In the genomic region with DNA sequence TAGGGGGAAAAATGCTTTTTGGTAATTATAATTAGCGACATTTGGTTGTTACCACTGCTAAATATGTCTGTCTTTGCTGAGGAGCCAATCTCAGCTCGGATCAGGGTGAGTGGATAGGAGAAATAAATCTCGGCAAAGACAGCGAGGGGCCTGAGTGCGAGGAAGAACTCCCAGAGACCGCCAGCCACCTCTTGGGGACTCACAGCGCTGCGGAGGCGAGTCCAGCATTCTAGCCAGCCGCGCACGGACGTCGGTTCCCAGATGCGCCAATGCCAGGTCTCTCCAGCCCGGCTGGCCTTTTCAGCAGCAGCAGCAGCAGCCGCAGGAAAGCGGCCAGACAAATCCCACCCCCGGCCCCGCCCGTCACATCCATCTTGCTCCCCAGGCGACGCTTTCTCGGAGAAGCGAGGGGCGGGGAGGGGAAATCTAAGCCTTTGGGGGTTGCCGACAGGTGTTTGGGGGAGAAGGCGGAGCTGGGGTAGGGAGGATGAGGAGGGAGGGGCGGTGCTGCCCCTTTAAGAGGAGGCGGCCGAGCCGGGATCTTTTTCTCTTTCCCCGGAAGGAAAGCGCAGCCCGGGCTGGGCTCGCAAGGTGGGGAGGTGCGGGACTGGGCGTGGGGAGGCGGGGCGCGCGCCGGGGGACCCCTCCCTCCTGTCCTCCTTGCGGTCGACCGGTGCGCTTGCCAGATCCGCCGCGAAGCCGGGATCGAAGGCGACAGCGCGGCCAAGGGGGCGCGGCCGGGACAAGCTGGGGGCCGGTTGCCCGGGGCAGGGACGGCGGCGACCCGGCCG, we compare ENCODE assay signal across 8 cellular contexts. TPM values are rescaled to one million over a fixed set of nuclear protein-coding genes. Genes with fewer than 3 reads are reported as not detected.
DNase-seq lines count a peak whose midpoint lies in the region; ATAC-seq and TF ChIP-seq lines count a peak whose summit lies in the region.

A gene (plus strand): TSS at position 685 of the 791 bp plus-strand sequence. CDS start 330 bp downstream, outside the sequence.

- H3K9me3 Mint-ChIP-seq in activated naive CD8-positive, alpha-beta T cell treated with anti-CD3 and anti-CD28 coated beads for 36 hours = no peaks in the 10 kb centered on the region

- H3K27me3 ChIP-seq in tibial nerve = no peaks in the 10 kb centered on the region

- peak; percentile 36 for ATAC-seq in GM18505 (IDR thresholded peaks at IDR 0.05; ENCODE audit: unreplicated experiment)
- ATAC-seq in omental fat pad (ENCODE audit: low FRiP score) = peak; percentile 57

- in situ Hi-C loops in SK-MEL-5 (cut with HindIII; ENCODE audit: low pct_unique_long_range_greater_than_20kb, low sequenced_read_pairs) = no loop called here

- TF ChIP-seq POLR2A in GM18505 (IDR thresholded peaks at IDR 0.05; ENCODE audit: borderline replicate concordance, extremely low read depth, insufficient read depth, insufficient read length) (no peak), tibial nerve (IDR thresholded peaks at IDR 0.05) (no peak)

- no peaks in the 10 kb centered on the region for H3K36me3 ChIP-seq in tibial nerve

- H3K4me1 ChIP-seq in tibial nerve = peaks cover 0 to 90% (median 40%) of the 10 kb centered on the region in 4 donors

- H3K27me3 Mint-ChIP-seq in activated naive CD8-positive, alpha-beta T cell treated with anti-CD3 and anti-CD28 coated beads for 36 hours = peaks cover 4% of the 10 kb centered on the region

- no peaks in the 10 kb centered on the region for H3K36me3 Mint-ChIP-seq in activated naive CD8-positive, alpha-beta T cell treated with anti-CD3 and anti-CD28 coated beads for 36 hours

- H3K4me1 Mint-ChIP-seq in activated naive CD8-positive, alpha-beta T cell treated with anti-CD3 and anti-CD28 coated beads for 36 hours = peaks cover 26% of the 10 kb centered on the region

- no peak for TF ChIP-seq CTCF in omental fat pad (IDR thresholded peaks at IDR 0.05)
- TF ChIP-seq CTCF in tibial nerve (IDR thresholded peaks at IDR 0.05) = no peak

- peak in 1 of 2 donors; percentile 26 for TF ChIP-seq EP300 in tibial nerve (IDR thresholded peaks at IDR 0.05)

- no peaks in the 10 kb centered on the region for H3K9me3 ChIP-seq in tibial nerve

- peak; percentile 66 for DNase-seq in HuH-7.5 (ENCODE audit: low spot score)
- DNase-seq in SK-MEL-5 (ENCODE audit: low read depth, low spot score) = peak; percentile 66
- peak; percentile 64 for DNase-seq in activated naive CD8-positive, alpha-beta T cell treated with anti-CD3 and anti-CD28 coated beads for 36 hours
- DNase-seq in glomerular visceral epithelial cell (ENCODE audit: extremely low spot score) = peak; percentile 99
- DNase-seq in omental fat pad (ENCODE audit: low spot score) = no peak
- no peak for DNase-seq in tibial nerve (ENCODE audit: low spot score in 2 of 2)
- DNase-seq in MV-4-11 (lab: John Stamatoyannopoulos, UW) = no peak

- peak within 1 kb of the TSS; percentile 62 to 87 (median 70) for H3K4me3 ChIP-seq in tibial nerve

- peak within 1 kb of the TSS; percentile 56 for H3K27ac Mint-ChIP-seq in activated naive CD8-positive, alpha-beta T cell treated with anti-CD3 and anti-CD28 coated beads for 36 hours

- H3K27ac ChIP-seq in tibial nerve = peak within 1 kb of the TSS; percentile 73 to 95 (median 85)

- H3K4me3 Mint-ChIP-seq in activated naive CD8-positive, alpha-beta T cell treated with anti-CD3 and anti-CD28 coated beads for 36 hours = peak within 1 kb of the TSS; percentile 84

- WGBS in tibial nerve, 2 donors = 0 to 1% methylated on average over 32 to 54 of the region's 65 CpGs

RNA-seq across cellular contexts. Expression of the gene that starts here (rescaled TPM):
- 25.1 and 29.1 TPM in 2 replicates for total RNA-seq in SK-MEL-5 (2014; rRNA removed; shearing (Covaris generic))
- 53.9 and 57.1 TPM in 2 replicates for polyA plus RNA-seq in SK-MEL-5 (2015; cell fraction: cytosol; rRNA removed)
- 34.1 and 38.5 TPM in 2 replicates for polyA plus RNA-seq in SK-MEL-5 (2015; cell fraction: nucleus; rRNA removed)
- total RNA-seq in activated naive CD8-positive, alpha-beta T cell treated with anti-CD3 and anti-CD28 coated beads for 36 hours = 1 to 10 TPM; 3.7 to 5.1 TPM
- total RNA-seq in omental fat pad (10 to 100 TPM; 28.5 to 99.8 (median 41.2) TPM), tibial nerve (10 to 100 TPM; 59.2 to 85.7 (median 69.1) TPM)

Comparison
In these comparisons a context has a peak if more than half of its experiments do, and no peak if none do; other contexts are left out.
1. DNase-seq: peak in HuH-7.5 (single experiment), SK-MEL-5 (single experiment), activated naive CD8-positive, alpha-beta T cell treated with anti-CD3 and anti-CD28 coated beads for 36 hours (single experiment) and glomerular visceral epithelial cell (single experiment); none in omental fat pad (single experiment), tibial nerve (0 of 2) and MV-4-11 (single experiment).